Comparison of ENCODE assay signal across 30 cellular contexts in the genomic region with DNA sequence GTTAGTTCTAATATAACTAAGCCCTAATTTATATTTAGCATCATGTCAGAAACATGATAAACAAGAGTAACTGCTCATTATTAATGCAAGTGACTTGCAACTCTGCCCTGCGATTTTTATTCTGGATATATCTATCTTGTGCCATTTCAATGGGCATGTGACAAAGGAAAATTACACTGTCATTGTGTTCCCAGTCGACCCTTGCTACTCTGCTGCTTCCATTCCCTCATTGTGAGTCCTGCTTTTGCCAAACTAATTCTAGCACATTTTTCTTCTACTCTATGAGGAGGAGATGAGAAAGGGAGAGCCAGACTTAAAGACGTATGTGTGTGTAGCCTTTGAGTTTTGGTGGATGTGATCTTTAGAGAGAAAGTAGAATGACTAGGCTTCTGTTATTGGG.
"Had no signal": no experiment of that assay in that cellular context is flagged by ENCODE, and none has a peak within 500 bp of the region (broad histone marks: within the 10 kb centered on the region; RNA-seq: fewer than 3 reads in every experiment).

No MANE protein-coding gene starts in this region.

- H3K4me1 Mint-ChIP-seq: activated B cell treated with CpG ODN at 0.5 μM for 24 hours; activated naive CD4-positive, alpha-beta T cell treated with anti-CD3 and anti-CD28 coated beads, Interleukin-2, amount 50 U/mL, for 24 hours; activated naive CD8-positive, alpha-beta T cell treated with anti-CD3 and anti-CD28 coated beads for 36 hours; activated T-helper 17 cell treated with anti-CD3 and anti-CD28 coated beads, Interleukin-2, amount 50 U/mL, for 72 hours had no signal

- H3K9me3 ChIP-seq: adrenal gland, body of pancreas, colonic mucosa, esophagus squamous epithelium, gastroesophageal sphincter had no signal

- H3K4me1 ChIP-seq: adrenal gland, body of pancreas, colonic mucosa, esophagus squamous epithelium, gastroesophageal sphincter had no signal

- H3K9me3 Mint-ChIP-seq: activated B cell treated with CpG ODN at 0.5 μM for 24 hours; activated CD8-positive, alpha-beta T cell treated with anti-CD3 and anti-CD28 coated beads for 36 hours; activated naive CD4-positive, alpha-beta T cell treated with anti-CD3 and anti-CD28 coated beads for 36 hours; activated naive CD4-positive, alpha-beta T cell treated with anti-CD3 and anti-CD28 coated beads, Interleukin-2, amount 50 U/mL, for 24 hours; activated naive CD8-positive, alpha-beta T cell treated with anti-CD3 and anti-CD28 coated beads for 36 hours; activated naive CD8-positive, alpha-beta T cell treated with anti-CD3 and anti-CD28 coated beads, Interleukin-2, amount 50 U/mL, for 24 hours; activated T-cell treated with anti-CD3 and anti-CD28 coated beads, Interleukin-2, amount 50 U/mL, for 4 hours; activated T-helper 17 cell treated with anti-CD3 and anti-CD28 coated beads, Interleukin-2, amount 50 U/mL, for 72 hours; T-helper 2 cell treated with Interferon-gamma antibody and Interleukin-4, amounts not matched to agents 5 μg/mL and 100 μg/mL, for 36 hours had no signal

- ATAC-seq: activated CD4-positive, CD25-positive, alpha-beta regulatory T cell treated with anti-CD3 and anti-CD28 coated beads, Interleukin-2, amount 50 U/mL, for 24 hours; activated CD8-positive, alpha-beta T cell treated with anti-CD3 and anti-CD28 coated beads for 36 hours; activated naive CD8-positive, alpha-beta T cell treated with anti-CD3 and anti-CD28 coated beads, Interleukin-2, amount 50 U/mL, for 24 hours; activated T-cell treated with anti-CD3 and anti-CD28 coated beads, Interleukin-2, amount 50 U/mL, for 4 hours; activated T-helper 17 cell treated with anti-CD3 and anti-CD28 coated beads, Interleukin-2, amount 50 U/mL, for 72 hours; body of pancreas; gastroesophageal sphincter; T-helper 17 cell had no signal

- H3K4me3 Mint-ChIP-seq: activated B cell treated with CpG ODN at 0.5 μM for 24 hours; activated CD8-positive, alpha-beta T cell treated with anti-CD3 and anti-CD28 coated beads for 36 hours; activated naive CD4-positive, alpha-beta T cell treated with anti-CD3 and anti-CD28 coated beads for 36 hours; activated naive CD4-positive, alpha-beta T cell treated with anti-CD3 and anti-CD28 coated beads, Interleukin-2, amount 50 U/mL, for 24 hours; activated naive CD8-positive, alpha-beta T cell treated with anti-CD3 and anti-CD28 coated beads for 36 hours; activated naive CD8-positive, alpha-beta T cell treated with anti-CD3 and anti-CD28 coated beads, Interleukin-2, amount 50 U/mL, for 24 hours; activated T-cell treated with anti-CD3 and anti-CD28 coated beads, Interleukin-2, amount 50 U/mL, for 4 hours; activated T-helper 17 cell treated with anti-CD3 and anti-CD28 coated beads, Interleukin-2, amount 50 U/mL, for 72 hours; T-helper 17 cell; T-helper 2 cell treated with Interferon-gamma antibody and Interleukin-4, amounts not matched to agents 5 μg/mL and 100 μg/mL, for 36 hours had no signal

- H3K4me3 ChIP-seq: adrenal gland, body of pancreas, colonic mucosa, esophagus squamous epithelium, gastroesophageal sphincter had no signal

- H3K36me3 Mint-ChIP-seq: activated naive CD4-positive, alpha-beta T cell treated with anti-CD3 and anti-CD28 coated beads, Interleukin-2, amount 50 U/mL, for 24 hours; activated naive CD8-positive, alpha-beta T cell treated with anti-CD3 and anti-CD28 coated beads for 36 hours had no signal

- H3K27ac ChIP-seq: adrenal gland, body of pancreas, colonic mucosa, epithelial cell of prostate, esophagus squamous epithelium, gastroesophageal sphincter, WERI-Rb-1 had no signal

- H3K27me3 ChIP-seq: adrenal gland, body of pancreas, colonic mucosa, esophagus squamous epithelium, gastroesophageal sphincter had no signal

- H3K27ac Mint-ChIP-seq: activated B cell treated with CpG ODN at 0.5 μM for 24 hours; activated CD8-positive, alpha-beta T cell treated with anti-CD3 and anti-CD28 coated beads for 36 hours; activated naive CD4-positive, alpha-beta T cell treated with anti-CD3 and anti-CD28 coated beads for 36 hours; activated naive CD4-positive, alpha-beta T cell treated with anti-CD3 and anti-CD28 coated beads, Interleukin-2, amount 50 U/mL, for 24 hours; activated naive CD8-positive, alpha-beta T cell treated with anti-CD3 and anti-CD28 coated beads for 36 hours; activated naive CD8-positive, alpha-beta T cell treated with anti-CD3 and anti-CD28 coated beads, Interleukin-2, amount 50 U/mL, for 24 hours; activated T-helper 17 cell treated with anti-CD3 and anti-CD28 coated beads, Interleukin-2, amount 50 U/mL, for 72 hours; T-helper 17 cell; T-helper 2 cell treated with Interferon-gamma antibody and Interleukin-4, amounts not matched to agents 5 μg/mL and 100 μg/mL, for 36 hours had no signal

- DNase-seq: activated B cell treated with CpG ODN at 0.5 μM for 24 hours; activated CD4-positive, alpha-beta T cell treated with anti-CD3 and anti-CD28 coated beads for 48 hours; activated CD4-positive, alpha-beta T cell treated with anti-CD3 and anti-CD28 coated beads, Interleukin-2, amount 50 U/mL, for 1 hour; activated CD4-positive, alpha-beta T cell treated with anti-CD3 and anti-CD28 coated beads, Interleukin-2, amount 50 U/mL, for 48 hours; activated CD8-positive, alpha-beta memory T cell treated with anti-CD3 and anti-CD28 coated beads for 24 hours; activated CD8-positive, alpha-beta T cell treated with anti-CD3 and anti-CD28 coated beads for 36 hours; activated effector memory CD4-positive, alpha-beta T cell treated with Interleukin-2 at 50 U/mL for 16 hours; activated naive CD4-positive, alpha-beta T cell treated with anti-CD3 and anti-CD28 coated beads for 36 hours; activated naive CD8-positive, alpha-beta T cell treated with anti-CD3 and anti-CD28 coated beads for 36 hours; activated naive CD8-positive, alpha-beta T cell treated with anti-CD3 and anti-CD28 coated beads, Interleukin-2, amount 50 U/mL, for 24 hours; activated T-cell treated with anti-CD3 and anti-CD28 coated beads, Interleukin-2, amount 50 U/mL, for 4 hours; adrenal gland; aorta; body of pancreas; central memory CD4-positive, alpha-beta T cell; cerebellar nuclear complex; colonic mucosa; effector CD8-positive, alpha-beta T cell; esophagus squamous epithelium; foreskin melanocyte; T-helper 1 cell; T-helper 17 cell; T1000; WERI-Rb-1 had no signal

- H3K36me3 ChIP-seq: adrenal gland, colonic mucosa, esophagus squamous epithelium, gastroesophageal sphincter, WERI-Rb-1 had no signal

- H3K27me3 Mint-ChIP-seq: activated naive CD4-positive, alpha-beta T cell treated with anti-CD3 and anti-CD28 coated beads, Interleukin-2, amount 50 U/mL, for 24 hours; activated T-helper 17 cell treated with anti-CD3 and anti-CD28 coated beads, Interleukin-2, amount 50 U/mL, for 72 hours; T-helper 17 cell had no signal
